ENCODE assay signal across 5 cellular contexts in the genomic region with DNA sequence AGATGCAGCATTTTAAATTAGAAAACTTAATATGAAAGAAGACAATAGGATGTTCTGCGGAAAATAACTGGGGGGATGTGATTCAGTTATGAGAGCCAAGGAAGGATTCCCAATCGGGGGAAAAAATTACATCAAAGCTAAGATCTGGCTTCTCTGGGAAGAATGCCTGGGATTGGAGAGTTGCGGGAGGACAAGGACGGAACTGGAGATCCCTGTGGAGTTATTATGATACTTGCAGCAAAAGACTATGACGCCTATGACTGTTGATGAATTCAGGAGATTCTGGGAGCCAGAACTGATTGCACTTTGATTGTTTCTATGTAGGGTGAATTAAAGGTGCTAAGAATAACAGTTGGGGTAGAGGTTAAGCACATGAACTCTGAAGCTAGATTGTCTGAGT.
"Had no signal": no experiment of that assay in that cellular context is flagged by ENCODE, and none has a peak within 500 bp of the region (broad histone marks: within the 10 kb centered on the region; RNA-seq: fewer than 3 reads in every experiment).

No MANE protein-coding gene starts in this region.

- H3K4me3 ChIP-seq: K562 had no signal

- DNase-seq: IMR-90, KBM-7, KG1 had no signal

- H3K27ac ChIP-seq: HL-60 had no signal
